9 cellular contexts compared by ENCODE assay signal in genomic region chr22:17921871-17922821, GRCh38.
A peak's percentile ranks its signal among the peaks of the same experiment; 100 is the strongest.
DNase-seq lines count a peak whose midpoint lies in the region; TF ChIP-seq lines count a peak whose summit lies in the region.
"Had no signal": no experiment of that assay in that cellular context is flagged by ENCODE, and none has a peak within 500 bp of the region (broad histone marks: within the 10 kb centered on the region; RNA-seq: fewer than 3 reads in every experiment).

No MANE protein-coding gene starts in this region.

- H3K9me3 Mint-ChIP-seq in activated naive CD8-positive, alpha-beta T cell treated with anti-CD3 and anti-CD28 coated beads for 36 hours, result no peaks in the 10 kb centered on the region

- no peak overlapping the region for H2AK5ac ChIP-seq in neuronal stem cell (ENCODE audit: low read depth, low read length)

- no peak overlapping the region for H3K4ac ChIP-seq in neuronal stem cell (ENCODE audit: low read length)

- H3K4me3 ChIP-seq in liver (ENCODE audit: low read depth in 1 of 3, low read length in 3 of 3) (no peak overlapping the region), tibial artery (no peak overlapping the region), neuronal stem cell (ENCODE audit: low read length in 2 of 2) (no peak overlapping the region)
- H3K4me3 ChIP-seq: SK-N-MC had no signal

- H3K18ac ChIP-seq in neuronal stem cell (ENCODE audit: low read length), result no peak overlapping the region

- no peak overlapping the region for H2AFZ ChIP-seq in neuronal stem cell (ENCODE audit: low read length)

- H4K91ac ChIP-seq in neuronal stem cell (ENCODE audit: low read depth, low read length, poor library complexity), result no peak overlapping the region

- no peak overlapping the region for H3K4me3 Mint-ChIP-seq in activated naive CD8-positive, alpha-beta T cell treated with anti-CD3 and anti-CD28 coated beads for 36 hours

- H3K23ac ChIP-seq in neuronal stem cell (ENCODE audit: low read depth, low read length, poor library complexity), result no peak overlapping the region

- H3K9ac ChIP-seq in liver (ENCODE audit: low read depth in 1 of 2, low read length in 2 of 2), result peak overlapping the region in 1 of 2 donors; percentile 42
- H3K9ac ChIP-seq in neuronal stem cell (ENCODE audit: low read depth, low read length, poor library complexity), result no peak overlapping the region

- H3K36me3 Mint-ChIP-seq in activated naive CD8-positive, alpha-beta T cell treated with anti-CD3 and anti-CD28 coated beads for 36 hours, result no peaks in the 10 kb centered on the region

- H3K36me3 ChIP-seq in liver (ENCODE audit: control insufficient read depth in 4 of 4, insufficient read depth in 3 of 4, low read depth in 1 of 4, low read length in 3 of 4) (no peaks in the 10 kb centered on the region), tibial artery (no peaks in the 10 kb centered on the region), neuronal stem cell (replicated peaks in 1 of 2; ENCODE audit: control insufficient read depth in 2 of 2, insufficient read depth in 2 of 2, low read length in 2 of 2) (no peaks in the 10 kb centered on the region)

- peak; percentile 22 to 39 for TF ChIP-seq RAD21 in liver (IDR thresholded peaks at IDR 0.05)

- H3K27me3 ChIP-seq in liver (ENCODE audit: control insufficient read depth in 4 of 4, insufficient read depth in 4 of 4, low read length in 3 of 4), result no peaks in the 10 kb centered on the region
- H3K27me3 ChIP-seq in tibial artery, result no peaks in the 10 kb centered on the region
- H3K27me3 ChIP-seq in neuronal stem cell (ENCODE audit: control insufficient read depth in 3 of 3, insufficient read depth in 3 of 3, low read depth in 1 of 3, low read length in 3 of 3), result no peaks in the 10 kb centered on the region

- TF ChIP-seq CTCF in liver (IDR thresholded peaks at IDR 0.05; ENCODE audit: low read depth, low read length, missing input control), result no peak
- TF ChIP-seq CTCF in tibial artery (IDR thresholded peaks at IDR 0.05), result no peak

- no peak overlapping the region for H3K14ac ChIP-seq in neuronal stem cell (ENCODE audit: low read length)

- H3K4me1 ChIP-seq in liver (ENCODE audit: control insufficient read depth in 4 of 4, insufficient read depth in 4 of 4, low read length in 3 of 4) (peaks cover 21 to 45% (median 29%) of the 10 kb centered on the region in 4 donors), tibial artery (peaks cover 0 to 87% (median 74%) of the 10 kb centered on the region in 4 donors), neuronal stem cell (ENCODE audit: control insufficient read depth in 2 of 2, insufficient read depth in 1 of 2, low read depth in 1 of 2, low read length in 2 of 2) (peaks cover 9 to 17% of the 10 kb centered on the region in 2 donors)

- no peak overlapping the region for H3K4me2 ChIP-seq in neuronal stem cell (ENCODE audit: insufficient read depth, low read length, poor library complexity, severe bottlenecking)

- H3K79me1 ChIP-seq in neuronal stem cell (ENCODE audit: low read depth, low read length), result peaks cover 11% of the 10 kb centered on the region

- WGBS in liver, result 48% methylated on average over 14 of the region's 14 CpGs
- WGBS in neuronal stem cell (ENCODE audit: extremely low coverage in 2 of 2, insufficient read length in 2 of 2, insufficient replicate concordance in 1 of 2), 2 donors, result no CpG with 5 or more reads among the region's 14 CpGs

- peaks cover 24% of the 10 kb centered on the region for H3K4me1 Mint-ChIP-seq in activated naive CD8-positive, alpha-beta T cell treated with anti-CD3 and anti-CD28 coated beads for 36 hours

- H3K9me3 ChIP-seq in liver (ENCODE audit: control insufficient read depth in 4 of 4, low read length in 3 of 4) (no peaks in the 10 kb centered on the region), tibial artery (no peaks in the 10 kb centered on the region), neuronal stem cell (replicated peaks in 1 of 2; ENCODE audit: control insufficient read depth in 2 of 2, insufficient read depth in 1 of 2, low read depth in 1 of 2, low read length in 2 of 2) (no peaks in the 10 kb centered on the region)

- no peak overlapping the region for H2BK15ac ChIP-seq in neuronal stem cell (ENCODE audit: low read length)

- DNase-seq in NCI-H226 (peak; percentile 42), epithelial cell of prostate (ENCODE audit: low read depth, low spot score) (no peak), tibial artery (no peak), neuronal stem cell (ENCODE audit: low spot score) (no peak), NCI-H69 (lab: John Stamatoyannopoulos, UW) (no peak)
- no peak for DNase-seq in activated naive CD8-positive, alpha-beta T cell treated with anti-CD3 and anti-CD28 coated beads for 36 hours
- DNase-seq: NCI-H1694 had no signal

- peak overlapping the region; percentile 67 for H3K27ac ChIP-seq in epithelial cell of prostate
- peak overlapping the region; percentile 44 to 72 for H3K27ac ChIP-seq in liver (ENCODE audit: low read depth in 1 of 2, low read length in 2 of 2)
- peak overlapping the region; percentile 62 to 71 for H3K27ac ChIP-seq in tibial artery
- H3K27ac ChIP-seq in neuronal stem cell (replicated peaks; ENCODE audit: low read length), result no peak overlapping the region
- H3K27ac ChIP-seq: SK-N-MC had no signal

- H2BK12ac ChIP-seq in neuronal stem cell (ENCODE audit: low read length), result no peak overlapping the region

- no peak overlapping the region for H3K27ac Mint-ChIP-seq in activated naive CD8-positive, alpha-beta T cell treated with anti-CD3 and anti-CD28 coated beads for 36 hours

- no peak overlapping the region for H4K8ac ChIP-seq in neuronal stem cell (ENCODE audit: low read depth, low read length)

- H2BK5ac ChIP-seq in neuronal stem cell (ENCODE audit: low read length), result no peak overlapping the region

- H3K27me3 Mint-ChIP-seq in activated naive CD8-positive, alpha-beta T cell treated with anti-CD3 and anti-CD28 coated beads for 36 hours, result no peaks in the 10 kb centered on the region

- intact Hi-C loops in tibial artery (cut with DNase I; ENCODE audit: low total_unique reads), result no loop called here

- no peak overlapping the region for H2BK120ac ChIP-seq in neuronal stem cell (ENCODE audit: low read depth, low read length)

TF ChIP-seq in liver, 16 proteins besides CTCF, POLR2A, EP300 and RAD21 (continues in another document):
- no peak for TF ChIP-seq ATF3 (IDR thresholded peaks at IDR 0.05)
- no peak for TF ChIP-seq MAX (IDR thresholded peaks at IDR 0.05)
- peak; percentile 49 for TF ChIP-seq SP1 (IDR thresholded peaks at IDR 0.05)
- no peak for TF ChIP-seq GABPA (IDR thresholded peaks at IDR 0.05 in 1 of 2, conservative IDR thresholded peaks at IDR 0.05 in 1 of 2)
- TF ChIP-seq YY1 (IDR thresholded peaks at IDR 0.05), result peak; percentile 23
- TF ChIP-seq HNF4G (IDR thresholded peaks at IDR 0.05), result no peak
- TF ChIP-seq HNF4A (conservative IDR thresholded peaks at IDR 0.05), result peak; percentile 78 to 83
- TF ChIP-seq TAF1 (conservative IDR thresholded peaks at IDR 0.05), result no peak
- no peak for TF ChIP-seq REST (IDR thresholded peaks at IDR 0.05)
- TF ChIP-seq JUND (IDR thresholded peaks at IDR 0.05), result peak in 1 of 2 donors; percentile 22
- TF ChIP-seq NR2F2 (IDR thresholded peaks at IDR 0.05), result no peak
- TF ChIP-seq ZBTB33 (IDR thresholded peaks at IDR 0.05), result no peak
- TF ChIP-seq FOXA1 (IDR thresholded peaks at IDR 0.05), result no peak
- no peak for TF ChIP-seq EGR1 (IDR thresholded peaks at IDR 0.05; ENCODE audit: low read depth in 2 of 2)
